9 cellular contexts compared by ENCODE assay signal in the genomic region with DNA sequence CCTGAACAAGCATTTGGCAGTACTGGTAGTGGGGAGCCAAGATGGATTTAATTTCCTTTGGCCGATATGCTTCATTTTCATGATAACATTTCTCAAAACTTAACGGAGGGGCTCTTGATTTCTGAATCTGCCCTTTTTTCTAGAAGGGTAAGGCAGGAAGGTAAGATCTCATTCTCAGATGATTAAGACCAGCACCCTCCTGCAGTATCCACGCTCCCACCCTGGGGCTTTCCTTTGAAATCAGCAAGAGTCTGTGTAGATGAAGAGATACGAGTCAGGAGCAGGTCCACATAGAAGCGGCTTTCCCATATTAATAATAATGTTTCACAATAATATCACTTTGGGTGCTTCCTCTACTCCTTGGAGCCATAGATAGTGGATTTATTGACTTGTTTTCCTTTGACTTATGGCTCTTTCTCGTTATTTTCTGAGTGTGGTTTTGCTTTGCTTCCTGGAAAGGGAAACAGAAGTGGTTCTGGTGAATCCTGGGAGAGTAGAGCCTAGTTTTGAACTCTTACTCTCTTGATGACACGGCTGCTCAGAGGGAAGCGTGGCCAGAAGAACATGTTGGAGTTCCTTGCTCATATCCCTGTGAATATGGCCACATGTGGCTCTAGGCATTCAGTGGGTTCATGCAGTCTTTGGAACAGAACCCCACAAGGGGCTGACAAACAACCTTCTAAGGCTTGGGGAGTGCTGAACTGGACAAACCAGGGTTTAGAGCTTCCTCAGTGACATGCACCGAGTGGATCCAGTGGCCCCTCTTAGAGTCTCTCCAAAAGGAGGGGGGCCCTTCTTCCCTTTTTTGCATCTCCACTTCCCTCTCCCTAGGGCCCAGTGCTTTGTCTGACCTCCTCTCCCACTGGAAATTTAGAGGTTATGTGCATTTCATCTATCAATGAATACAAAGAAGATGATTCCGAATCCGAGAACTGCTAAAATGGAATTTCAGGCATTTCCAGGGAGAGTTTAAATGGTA.
A peak's percentile ranks its signal among the peaks of the same experiment; 100 is the strongest.
DNase-seq lines count a peak whose midpoint lies in the region; ATAC-seq, FAIRE-seq and TF ChIP-seq lines count a peak whose summit lies in the region.
"Had no signal": no experiment of that assay in that cellular context is flagged by ENCODE, and none has a peak within 500 bp of the region (broad histone marks: within the 10 kb centered on the region; RNA-seq: fewer than 3 reads in every experiment).

No MANE protein-coding gene starts in this region.

- H3K14ac ChIP-seq in H1 (ENCODE audit: insufficient read length): no peak overlapping the region

- no peaks in the 10 kb centered on the region for H3K36me3 Mint-ChIP-seq in MCF 10A (ENCODE audit: insufficient read depth, unreplicated experiment)

- no peak overlapping the region for H3K9ac ChIP-seq in H1 (replicated peaks in 1 of 4; ENCODE audit: extremely low read depth in 1 of 4, low read depth in 3 of 4, low read length in 3 of 4)

- H2BK20ac ChIP-seq in H1 (ENCODE audit: low read length): 0 out of 2 replicates have a peak overlapping the region, but pooled peaks have one; percentile 21

- ATAC-seq in Panc1 (no peak), GM19035 (IDR thresholded peaks at IDR 0.05; ENCODE audit: unreplicated experiment) (no peak)

- no peak overlapping the region for H4K5ac ChIP-seq in H1 (ENCODE audit: insufficient read length, low read depth, low read length)

- DNase-seq in MCF 10A (ENCODE audit: unreplicated experiment): no peak
- DNase-seq in breast epithelium (ENCODE audit: low spot score in 2 of 2): no peak
- DNase-seq in Panc1 (ENCODE audit: low read depth, low spot score): no peak
- DNase-seq in H1 (ENCODE audit: low read depth in 1 of 2, low spot score in 2 of 2): peak in 1 of 2 experiments; percentile 19
- peak; percentile 13 for DNase-seq in ureter (ENCODE audit: low spot score)
- no peak for DNase-seq in amniotic stem cell (lab: John Stamatoyannopoulos, UW)
- DNase-seq in uterus: no peak
- DNase-seq: stimulated activated naive CD4-positive, alpha-beta T cell had no signal

- no peak overlapping the region for H3K4ac ChIP-seq in H1 (replicated peaks; ENCODE audit: insufficient read length, low read depth, low read length)

- H2BK120ac ChIP-seq in H1 (replicated peaks; ENCODE audit: low read depth, low read length): no peak overlapping the region

- H3K9me3 Mint-ChIP-seq in MCF 10A (ENCODE audit: unreplicated experiment): no peaks in the 10 kb centered on the region

- no peaks in the 10 kb centered on the region for H3K79me1 ChIP-seq in H1 (ENCODE audit: low read depth, low read length)

- no peak overlapping the region for H3K4me3 ChIP-seq in breast epithelium
- no peak overlapping the region for H3K4me3 ChIP-seq in Panc1 (ENCODE audit: low read depth in 2 of 2, low read length in 2 of 2)
- H3K4me3 ChIP-seq in H1 (ENCODE audit: extremely low read depth in 1 of 4, insufficient read depth in 2 of 4, low read depth in 3 of 4, low read length in 4 of 4): no peak overlapping the region
- H3K4me3 ChIP-seq in uterus: no peak overlapping the region

- no peak overlapping the region for H2AK5ac ChIP-seq in H1 (ENCODE audit: low read depth, low read length)

- peaks cover 15% of the 10 kb centered on the region for H3K4me1 Mint-ChIP-seq in MCF 10A (ENCODE audit: insufficient read depth, unreplicated experiment)

- H3K27ac Mint-ChIP-seq in MCF 10A (ENCODE audit: low read depth, unreplicated experiment): peak overlapping the region; percentile 96

- H3K36me3 ChIP-seq in breast epithelium (no peaks in the 10 kb centered on the region), Panc1 (ENCODE audit: control insufficient read depth, insufficient read depth, low read length) (no peaks in the 10 kb centered on the region), H1 (ENCODE audit: control insufficient read depth in 2 of 4, insufficient read depth in 4 of 4, low read length in 3 of 4) (no peaks in the 10 kb centered on the region), uterus (no peaks in the 10 kb centered on the region)

- H3K27ac ChIP-seq in breast epithelium (no peak overlapping the region), Panc1 (ENCODE audit: low read length) (peak overlapping the region; percentile 89; the same call in 1 of the 2 replicates), H1 (ENCODE audit: low read depth, low read length) (no peak overlapping the region), uterus (no peak overlapping the region)

- H3K56ac ChIP-seq in H1 (replicated peaks; ENCODE audit: insufficient read length, low read depth, low read length): no peak overlapping the region

- no peak for TF ChIP-seq RAD21 in H1 (IDR thresholded peaks at IDR 0.05 in 1 of 2, conservative IDR thresholded peaks at IDR 0.05 in 1 of 2; ENCODE audit: low read depth in 2 of 2, low read length in 2 of 2)

- in situ Hi-C loops in Panc1 (cut with HindIII; ENCODE audit: low pct_unique_long_range_greater_than_20kb, low sequenced_read_pairs): no loop called here

- peak overlapping the region; percentile 92 for H3K4me3 Mint-ChIP-seq in MCF 10A (ENCODE audit: unreplicated experiment)

- H2BK5ac ChIP-seq in H1 (ENCODE audit: low read depth, low read length): no peak overlapping the region

- no peak for TF ChIP-seq EP300 in H1 (IDR thresholded peaks at IDR 0.05; ENCODE audit: borderline replicate concordance in 1 of 2, low read depth in 2 of 2, low read length in 2 of 2)

- no peak for FAIRE-seq in H1 (lab: Jason Lieb, UNC)

- peaks cover 2 to 7% of the 10 kb centered on the region in 2 donors for H3K4me1 ChIP-seq in breast epithelium
- H3K4me1 ChIP-seq in Panc1 (ENCODE audit: control insufficient read depth, insufficient read depth, low read length): peaks cover 10% of the 10 kb centered on the region
- peaks cover 4 to 16% (median 12%) of the 10 kb centered on the region in 4 experiments for H3K4me1 ChIP-seq in H1 (replicated peaks in 1 of 4; ENCODE audit: control insufficient read depth in 3 of 4, insufficient read depth in 4 of 4, low read length in 3 of 4)
- H3K4me1 ChIP-seq in uterus: no peaks in the 10 kb centered on the region

- H4K91ac ChIP-seq in H1 (replicated peaks; ENCODE audit: insufficient read length, low read length): no peak overlapping the region

- H3K9me3 ChIP-seq in breast epithelium (no peaks in the 10 kb centered on the region), Panc1 (ENCODE audit: control insufficient read depth, insufficient read depth, low read depth, low read length) (no peaks in the 10 kb centered on the region), H1 (ENCODE audit: insufficient read depth in 2 of 2, low read depth in 1 of 2, low read length in 1 of 2) (peaks cover 0 to 9% of the 10 kb centered on the region in 2 experiments; a peak in 1 of 4 replicates), uterus (no peaks in the 10 kb centered on the region)

- no TSS peak for BruUV-seq in MCF 10A (replicated peaks; lab: Mats Ljungman, UMichigan)
- no TSS peak for BruUV-seq in Panc1 (replicated peaks; lab: Mats Ljungman, UMichigan)

- TF ChIP-seq POLR2A in breast epithelium (IDR thresholded peaks at IDR 0.05) (no peak), H1 (IDR thresholded peaks at IDR 0.05; ENCODE audit: control extremely low read depth in 1 of 2, low read depth in 2 of 2, low read length in 2 of 2) (no peak), uterus (IDR thresholded peaks at IDR 0.05) (no peak)

- H4K8ac ChIP-seq in H1 (ENCODE audit: extremely low read depth, insufficient read depth, low read length): no peak overlapping the region

- H4K20me1 ChIP-seq in H1 (replicated peaks in 1 of 2; ENCODE audit: control insufficient read depth in 1 of 2, insufficient read depth in 2 of 2, low read length in 2 of 2): no peaks in the 10 kb centered on the region

- H2AFZ ChIP-seq in H1 (ENCODE audit: low read length): no peak overlapping the region

- peak overlapping the region; percentile 22; the same call in 1 of the 2 replicates for H2BK12ac ChIP-seq in H1 (ENCODE audit: low read depth, low read length)

- H2BK15ac ChIP-seq in H1 (ENCODE audit: low read length): no peak overlapping the region

- peaks cover 5% of the 10 kb centered on the region; the same call in 1 of the 2 replicates for H3K23me2 ChIP-seq in H1 (ENCODE audit: low read depth, low read length)

- H3K23ac ChIP-seq in H1 (ENCODE audit: insufficient read length): no peak overlapping the region

- intact Hi-C loops in MCF 10A (cut with micrococcal nuclease): no loop called here
- intact Hi-C loops in breast epithelium (cut with DNase I; ENCODE audit: low total_unique reads): no loop called here
- intact Hi-C loops in Panc1 (cut with micrococcal nuclease; ENCODE audit: unreplicated experiment): no loop called here
- intact Hi-C loops in uterus (cut with DNase I; ENCODE audit: low total_unique reads): no loop called here

- TF ChIP-seq CTCF in MCF 10A (IDR thresholded peaks at IDR 0.05; ENCODE audit: unreplicated experiment) (no peak), breast epithelium (IDR thresholded peaks at IDR 0.05) (no peak), Panc1 (IDR thresholded peaks at IDR 0.05) (no peak), H1 (IDR thresholded peaks at IDR 0.05; ENCODE audit: control extremely low read depth in 1 of 3, insufficient read depth in 1 of 3, low read depth in 1 of 3, low read length in 3 of 3) (no peak), uterus (IDR thresholded peaks at IDR 0.05) (no peak)

- H3K18ac ChIP-seq in H1 (ENCODE audit: extremely low read depth, low read length): no peak overlapping the region

- H3K27me3 Mint-ChIP-seq in MCF 10A (ENCODE audit: insufficient read depth, unreplicated experiment): no peaks in the 10 kb centered on the region

- H3K27me3 ChIP-seq in breast epithelium (no peaks in the 10 kb centered on the region), Panc1 (ENCODE audit: control insufficient read depth, insufficient read depth, low read length) (no peaks in the 10 kb centered on the region), H1 (replicated peaks in 1 of 4; ENCODE audit: control insufficient read depth in 3 of 4, extremely low read depth in 1 of 4, insufficient read depth in 3 of 4, low read length in 3 of 4) (peaks cover 0 to 7% (median 3%) of the 10 kb centered on the region in 4 experiments; a peak in 5 of 7 replicates), uterus (no peaks in the 10 kb centered on the region)

- H3K4me2 ChIP-seq in H1 (ENCODE audit: insufficient read depth in 1 of 2, low read depth in 2 of 2, low read length in 2 of 2): no peak overlapping the region; a peak in 1 of 4 replicates

- CTCF ChIA-PET in MCF 10A (lab: Yijun Ruan, JAX): interaction anchor here (1.3 to 2.5 kb wide), 3 partner anchors 7 to 113 kb away, joined by 3 to 11 read pairs (median 5); no protein-coding TSS in a partner anchor
- CTCF ChIA-PET in Panc1 (lab: Charles Lee): no interaction called here
- CTCF ChIA-PET in H1 (lab: Charles Lee; ENCODE audit: partially characterized antibody): interaction anchor here (1.2 to 1.9 kb wide), 2 partner anchors 7 to 37 kb away, joined by 4 to 7 read pairs; no protein-coding TSS in a partner anchor

- POLR2A ChIA-PET in MCF 10A (lab: Yijun Ruan, JAX) (interaction anchor here (1.0 kb wide), 1 partner anchor 12 kb away, joined by 4 read pairs; no protein-coding TSS in a partner anchor), Panc1 (lab: Charles Lee) (no interaction called here), H1 (lab: Charles Lee; ENCODE audit: partially characterized antibody) (interaction anchor here (1.4 to 3.3 kb wide), 2 partner anchors 8 to 29 kb away, joined by 3 to 26 read pairs; no protein-coding TSS in a partner anchor)

- no peaks in the 10 kb centered on the region for H3K79me2 ChIP-seq in H1 (ENCODE audit: control insufficient read depth in 1 of 2, insufficient read depth in 2 of 2, low read length in 2 of 2)

- WGBS in H1 (ENCODE audit: extremely low coverage in 1 of 2, insufficient coverage in 1 of 2, insufficient read length in 1 of 2, insufficient replicate concordance in 2 of 2, low coverage in 1 of 2, low lambda C conversion rate in 2 of 2, missing lambda C conversion rate in 1 of 2), 2 experiments: 93% methylated on average over 11 of the region's 11 CpGs; no CpG with 5 or more reads in 1 of the 2 experiments
